Comparison of ENCODE assay signal across 27 cellular contexts in the genomic region with DNA sequence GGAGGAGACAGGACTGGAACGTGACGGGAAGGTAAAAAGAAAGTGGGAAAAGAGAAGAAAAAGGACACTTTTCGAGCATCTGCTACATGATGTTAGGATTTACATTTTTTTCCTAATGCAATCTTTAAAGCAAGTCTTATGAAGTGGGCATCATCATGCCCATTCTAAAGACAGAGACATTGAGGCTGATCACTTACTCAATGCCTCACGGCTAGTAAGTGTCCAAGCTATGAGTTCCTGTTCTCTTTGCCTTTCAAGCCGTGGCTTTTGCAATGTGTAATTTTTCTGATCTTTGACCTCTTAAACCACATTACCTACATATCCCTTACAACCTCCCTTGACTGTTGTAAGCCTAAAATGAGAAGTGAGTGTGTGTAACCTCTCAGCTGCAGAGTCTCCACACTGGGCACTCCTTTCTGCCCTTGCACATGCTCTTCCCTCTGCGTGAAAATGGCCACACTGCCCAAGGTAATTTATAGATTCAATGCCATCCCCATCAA.
A peak's percentile ranks its signal among the peaks of the same experiment; 100 is the strongest.
DNase-seq lines count a peak whose midpoint lies in the region; ATAC-seq, FAIRE-seq and TF ChIP-seq lines count a peak whose summit lies in the region.
"Had no signal": no experiment of that assay in that cellular context is flagged by ENCODE, and none has a peak within 500 bp of the region (broad histone marks: within the 10 kb centered on the region; RNA-seq: fewer than 3 reads in every experiment).

No MANE protein-coding gene starts in this region.

- no peaks in the 10 kb centered on the region for H3K27me3 ChIP-seq in CD4-positive, alpha-beta memory T cell (ENCODE audit: insufficient read depth, low read length)
- H3K27me3 ChIP-seq in GM12878 (replicated peaks in 1 of 2; ENCODE audit: control insufficient read depth in 2 of 2, insufficient read depth in 2 of 2, low read length in 1 of 2), result no peaks in the 10 kb centered on the region; a peak in 1 of 4 replicates
- H3K27me3 ChIP-seq: heart left ventricle, MG63, sigmoid colon, transverse colon had no signal

- FAIRE-seq in GM12878 (lab: Jason Lieb, UNC), result no peak
- FAIRE-seq in GM19239 (lab: Jason Lieb, UNC), result no peak
- FAIRE-seq: H1, K562, RCC 7860 had no signal

- no peak for DNase-seq in activated CD4-positive, alpha-beta T cell treated with anti-CD3 and anti-CD28 coated beads for 36 hours
- no peak for DNase-seq in activated CD4-positive, alpha-beta T cell treated with anti-CD3 and anti-CD28 coated beads for 1 hour
- no peak for DNase-seq in CD4-positive, alpha-beta memory T cell
- DNase-seq in SKM-1 treated with dmso at 0.1 percent for 144 hours (lab: John Stamatoyannopoulos, UW; ENCODE audit: unreplicated experiment) (peak; percentile 28), GM12878 (ENCODE audit: low read depth, low spot score) (no peak), GM19239 (ENCODE audit: insufficient read length, low spot score) (no peak), left lobe of liver (ENCODE audit: low spot score) (no peak), GM13977 (ENCODE audit: low spot score) (no peak)
- DNase-seq: AML-193; amniotic stem cell; DMS53; effector memory CD8-positive, alpha-beta T cell; foreskin fibroblast; GF-D8; heart left ventricle; kidney glomerular epithelial cell; MG63; NCI-H1436 treated with DMSO at 0.1 percent for 48 hours; NCI-H510A; posterior cingulate gyrus; sigmoid colon; transverse colon; WERI-Rb-1 had no signal

- H3K27ac Mint-ChIP-seq in activated CD4-positive, alpha-beta T cell treated with anti-CD3 and anti-CD28 coated beads for 36 hours, result peak overlapping the region; percentile 88
- peak overlapping the region; percentile 2 to 89 (median 36) for H3K27ac Mint-ChIP-seq in CD4-positive, alpha-beta memory T cell

- no peak for TF ChIP-seq POLR2A in GM12878 (IDR thresholded peaks at IDR 0.05; ENCODE audit: low read depth, low read length)

- H4K20me1 ChIP-seq in GM12878 (ENCODE audit: control insufficient read depth, insufficient read depth), result no peaks in the 10 kb centered on the region

- no peak overlapping the region for H3K4me2 ChIP-seq in GM12878 (ENCODE audit: control insufficient read depth, insufficient read depth)

- TF ChIP-seq RAD21 in GM12878 (IDR thresholded peaks at IDR 0.05; ENCODE audit: insufficient read depth, low read depth, low read length), result no peak

- no peak overlapping the region for H3K4me3 Mint-ChIP-seq in activated CD4-positive, alpha-beta T cell treated with anti-CD3 and anti-CD28 coated beads for 36 hours
- peak overlapping the region in 2 of 8 donors; percentile 15 to 40 for H3K4me3 Mint-ChIP-seq in CD4-positive, alpha-beta memory T cell

- WGBS in GM12878 (ENCODE audit: insufficient coverage, insufficient replicate concordance, low lambda C conversion rate, missing lambda C conversion rate), result 41% methylated on average over 6 of the region's 6 CpGs

- peaks cover 35% of the 10 kb centered on the region for H3K36me3 Mint-ChIP-seq in activated CD4-positive, alpha-beta T cell treated with anti-CD3 and anti-CD28 coated beads for 36 hours (ENCODE audit: low read depth)
- H3K36me3 Mint-ChIP-seq in CD4-positive, alpha-beta memory T cell, result no peaks in the 10 kb centered on the region

- no peak for TF ChIP-seq EP300 in GM12878 (IDR thresholded peaks at IDR 0.05; ENCODE audit: borderline replicate concordance in 1 of 2, control insufficient read depth in 1 of 2, low read depth in 2 of 2, low read length in 2 of 2)

- peaks cover 44% of the 10 kb centered on the region for H3K4me1 Mint-ChIP-seq in activated CD4-positive, alpha-beta T cell treated with anti-CD3 and anti-CD28 coated beads for 36 hours
- peaks cover 22 to 44% (median 38%) of the 10 kb centered on the region in 4 donors for H3K4me1 Mint-ChIP-seq in CD4-positive, alpha-beta memory T cell

- no peak for ATAC-seq in activated CD4-positive, alpha-beta T cell treated with anti-CD3 and anti-CD28 coated beads for 36 hours
- ATAC-seq in GM12878 (peak; percentile 13; the same call in 1 of the 3 replicates), left lobe of liver (no peak)
- ATAC-seq: effector memory CD8-positive, alpha-beta T cell; heart left ventricle; K562 had no signal

- no peak overlapping the region for H2AFZ ChIP-seq in GM12878 (ENCODE audit: control insufficient read depth, low read depth, low read length)

- H3K27ac ChIP-seq in CD4-positive, alpha-beta memory T cell (ENCODE audit: low read depth, low read length), result no peak overlapping the region
- H3K27ac ChIP-seq in GM12878 (ENCODE audit: control insufficient read depth, insufficient read depth), result no peak overlapping the region
- H3K27ac ChIP-seq: coronary artery, heart left ventricle, sigmoid colon, transverse colon, WERI-Rb-1 had no signal

- H3K9ac ChIP-seq in GM12878 (ENCODE audit: control insufficient read depth, insufficient read depth, low read length), result no peak overlapping the region

- CTCF ChIA-PET in activated CD4-positive, alpha-beta T cell treated with anti-CD3 and anti-CD28 coated beads for 36 hours (lab: Charles Lee), result interaction anchor here (0.6 to 1.4 kb wide), 3 partner anchors 11 to 977 kb away, joined by 3 to 6 read pairs (median 5); no protein-coding TSS in a partner anchor
- CTCF ChIA-PET in CD4-positive, alpha-beta memory T cell (lab: Charles Lee; ENCODE audit: partially characterized antibody), result interaction anchor here (1.9 to 2.5 kb wide), 2 partner anchors 11 to 105 kb away, joined by 5 to 28 read pairs; no protein-coding TSS in a partner anchor
- CTCF ChIA-PET in GM12878 (lab: Yijun Ruan, JAX), result interaction anchor here (1.1 to 1.7 kb wide), 5 partner anchors 42 to 978 kb away, joined by 3 to 7 read pairs (median 4); no protein-coding TSS in a partner anchor

- intact Hi-C loops in activated CD4-positive, alpha-beta T cell treated with anti-CD3 and anti-CD28 coated beads for 36 hours (cut with DNase I, micrococcal nuclease), result loop anchor here (2.0 to 10.0 kb wide), 8 partner anchors 39 to 978 kb away; no protein-coding TSS in a partner anchor
- intact Hi-C loops in CD4-positive, alpha-beta memory T cell (cut with micrococcal nuclease), result loop anchor here (2.0 to 5.0 kb wide), 2 partner anchors 49 to 1118 kb away; no protein-coding TSS in a partner anchor
- intact Hi-C loops in GM12878 (cut with micrococcal nuclease; ENCODE audit: unreplicated experiment), result no loop called here

- no peaks in the 10 kb centered on the region for H3K27me3 Mint-ChIP-seq in activated CD4-positive, alpha-beta T cell treated with anti-CD3 and anti-CD28 coated beads for 36 hours
- H3K27me3 Mint-ChIP-seq in CD4-positive, alpha-beta memory T cell, result no peaks in the 10 kb centered on the region
- H3K27me3 Mint-ChIP-seq: effector memory CD8-positive, alpha-beta T cell had no signal

- no TSS peak for BruUV-seq in GM12878 (replicated peaks; lab: Mats Ljungman, UMichigan)

- SMC1A ChIA-PET in GM12878 (lab: Charles Lee; ENCODE audit: uncharacterized antibody, unreplicated experiment), result interaction anchor here (1.3 to 3.0 kb wide), 6 partner anchors 43 to 138 kb away, joined by 3 to 19 read pairs (median 4); no protein-coding TSS in a partner anchor

- H3K9me3 ChIP-seq in CD4-positive, alpha-beta memory T cell (ENCODE audit: control insufficient read depth in 1 of 2, low read length in 2 of 2), result no peaks in the 10 kb centered on the region
- peaks cover 3% of the 10 kb centered on the region; the same call in 2 of the 3 replicates for H3K9me3 ChIP-seq in GM12878 (replicated peaks; ENCODE audit: control insufficient read depth, insufficient read depth, low read length)
- H3K9me3 ChIP-seq: heart left ventricle, MG63, transverse colon had no signal

- POLR2A ChIA-PET in activated CD4-positive, alpha-beta T cell treated with anti-CD3 and anti-CD28 coated beads for 36 hours (lab: Charles Lee), result no interaction called here
- POLR2A ChIA-PET in CD4-positive, alpha-beta memory T cell (lab: Charles Lee; ENCODE audit: partially characterized antibody), result interaction anchor here (1.9 to 2.1 kb wide), 2 partner anchors 135 to 138 kb away, joined by 11 to 12 read pairs; no protein-coding TSS in a partner anchor
- POLR2A ChIA-PET in GM12878 (lab: Charles Lee), result no interaction called here

- no peaks in the 10 kb centered on the region for H3K79me2 ChIP-seq in GM12878 (ENCODE audit: control insufficient read depth, insufficient read depth, low read length)

- in situ Hi-C loops in GM12878 (cut with MboI) (no loop called here), GM13977 (cut with MboI; ENCODE audit: low pct_unique_long_range_greater_than_20kb, low sequenced_read_pairs, unreplicated experiment) (no loop called here)

- RAD21 ChIA-PET in GM12878 (lab: Charles Lee; ENCODE audit: unreplicated experiment), result interaction anchor here (1.3 to 1.5 kb wide), 2 partner anchors 102 to 471 kb away, joined by 3 to 5 read pairs; no protein-coding TSS in a partner anchor

- H3K4me3 ChIP-seq in CD4-positive, alpha-beta memory T cell (ENCODE audit: low read length in 2 of 2), result no peak overlapping the region
- no peak overlapping the region for H3K4me3 ChIP-seq in GM12878
- H3K4me3 ChIP-seq: coronary artery, heart left ventricle, K562, MG63, sigmoid colon, transverse colon had no signal

- no peaks in the 10 kb centered on the region for H3K36me3 ChIP-seq in CD4-positive, alpha-beta memory T cell (ENCODE audit: insufficient read depth, low read length)
- no peaks in the 10 kb centered on the region; a peak in 1 of 4 replicates for H3K36me3 ChIP-seq in GM12878 (ENCODE audit: control insufficient read depth in 2 of 2, insufficient read depth in 2 of 2, low read length in 1 of 2)
- H3K36me3 ChIP-seq: heart left ventricle, MG63, sigmoid colon, transverse colon, WERI-Rb-1 had no signal

- peaks cover 11% of the 10 kb centered on the region for H3K9me3 Mint-ChIP-seq in activated CD4-positive, alpha-beta T cell treated with anti-CD3 and anti-CD28 coated beads for 36 hours (ENCODE audit: low read depth)
- H3K9me3 Mint-ChIP-seq in CD4-positive, alpha-beta memory T cell, result no peaks in the 10 kb centered on the region
- H3K9me3 Mint-ChIP-seq: effector memory CD8-positive, alpha-beta T cell had no signal

- TF ChIP-seq CTCF in GM12878 (IDR thresholded peaks at IDR 0.05 in 2 of 3, conservative IDR thresholded peaks at IDR 0.05 in 1 of 3; ENCODE audit: control insufficient read depth in 2 of 3, extremely low read depth in 1 of 3, insufficient read depth in 1 of 3, low read depth in 3 of 3, low read length in 3 of 3) (no peak), GM13977 (IDR thresholded peaks at IDR 0.05; ENCODE audit: extremely low read depth, insufficient read depth, missing control alignments) (no peak)

- H3K4me1 ChIP-seq in CD4-positive, alpha-beta memory T cell (ENCODE audit: insufficient read depth, low read length), result peaks cover 28% of the 10 kb centered on the region
- H3K4me1 ChIP-seq in GM12878 (ENCODE audit: control insufficient read depth, insufficient read depth, low read length), result peaks cover 6% of the 10 kb centered on the region
- H3K4me1 ChIP-seq: heart left ventricle, sigmoid colon, transverse colon had no signal

TF ChIP-seq in GM12878, 131 proteins besides CTCF, POLR2A, EP300 and RAD21:
- TF ChIP-seq NR2F1 (conservative IDR thresholded peaks at IDR 0.05), result peak; percentile 60
- TF ChIP-seq RBBP5 (conservative IDR thresholded peaks at IDR 0.05), result no peak
TF ChIP-seq in GM12878: peak in this region for 1.
